ENCODE assay signal across 9 cellular contexts in the genomic region with DNA sequence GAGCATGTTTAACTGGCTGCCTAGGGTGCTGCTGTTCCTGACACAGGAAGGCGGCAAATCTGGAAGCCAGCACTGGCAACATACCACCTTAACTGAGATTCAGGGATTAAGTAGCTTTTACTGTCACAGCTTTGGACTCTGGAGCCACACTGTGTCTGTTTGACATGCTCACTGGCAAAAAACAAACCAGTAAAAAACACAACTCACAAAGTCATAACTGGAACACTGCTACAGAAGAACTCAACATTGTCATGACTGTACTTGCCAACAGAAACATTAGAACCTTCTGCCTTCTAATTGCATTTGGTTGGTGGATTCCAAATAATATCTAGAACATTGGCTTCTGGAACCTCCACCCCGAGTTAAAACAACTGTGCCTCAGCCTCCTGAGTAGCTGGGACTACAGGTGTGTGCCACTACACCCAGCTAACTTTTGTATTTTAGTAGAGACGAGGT.
"Had no signal": no experiment of that assay in that cellular context is flagged by ENCODE, and none has a peak within 500 bp of the region (broad histone marks: within the 10 kb centered on the region; RNA-seq: fewer than 3 reads in every experiment).

No MANE protein-coding gene starts in this region.

- H3K4me3 ChIP-seq: GM23338, HAP-1, K562 had no signal

- H3K27ac Mint-ChIP-seq: GM23338, HFFc6 had no signal

- ATAC-seq: GM23338, HCT116, K562 had no signal

- H3K9me3 Mint-ChIP-seq: GM23338, HFFc6 had no signal

- DNase-seq: H7, HFFc6, IMR-90, KG1 had no signal

- H3K4me3 Mint-ChIP-seq: GM23338, HFFc6 had no signal

- H3K27ac ChIP-seq: HL-60 had no signal
